25 cellular contexts compared by ENCODE assay signal in the genomic region with DNA sequence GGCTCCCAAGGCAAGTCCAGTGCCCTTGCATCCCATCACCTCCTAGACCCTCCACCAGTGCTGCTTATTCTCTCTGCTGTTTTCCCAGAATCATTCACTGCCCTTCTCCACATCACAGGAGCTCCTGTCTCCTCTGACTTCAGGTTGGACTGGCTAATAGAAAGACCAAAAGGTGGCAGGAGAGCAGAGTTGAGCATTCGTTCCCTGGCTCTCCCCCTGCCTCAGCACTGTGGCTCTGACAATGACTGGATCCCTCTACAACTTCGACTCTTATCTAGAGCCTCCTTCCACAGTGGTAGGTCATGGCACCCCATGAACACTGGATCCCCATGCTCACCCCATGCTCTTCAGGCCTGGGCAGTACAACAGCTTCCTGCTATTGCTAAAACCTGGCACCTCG.
DNase-seq lines count a peak whose midpoint lies in the region; ATAC-seq, FAIRE-seq and TF ChIP-seq lines count a peak whose summit lies in the region.
"Had no signal": no experiment of that assay in that cellular context is flagged by ENCODE, and none has a peak within 500 bp of the region (broad histone marks: within the 10 kb centered on the region; RNA-seq: fewer than 3 reads in every experiment).

No MANE protein-coding gene starts in this region.

- H2BK20ac ChIP-seq in H1 (ENCODE audit: low read length) = no peak overlapping the region

- H4K8ac ChIP-seq in H1 (ENCODE audit: extremely low read depth, insufficient read depth, low read length) = no peak overlapping the region

- H3K36me3 Mint-ChIP-seq in stimulated activated effector memory CD8-positive, alpha-beta T cell treated with anti-CD3 and anti-CD28 coated beads, Interleukin-12 subunit alpha, Interleukin-12 subunit beta, amount 100 ng/mL, for 72 hours = no peaks in the 10 kb centered on the region
- no peaks in the 10 kb centered on the region for H3K36me3 Mint-ChIP-seq in endothelial cell (ENCODE audit: low read depth, unreplicated experiment)

- H3K56ac ChIP-seq in H1 (replicated peaks; ENCODE audit: insufficient read length, low read depth, low read length) = no peak overlapping the region

- H2BK12ac ChIP-seq in H1 (ENCODE audit: low read depth, low read length) = no peak overlapping the region

- H3K27me3 Mint-ChIP-seq in endothelial cell (ENCODE audit: unreplicated experiment) = no peaks in the 10 kb centered on the region
- H3K27me3 Mint-ChIP-seq: CD4-positive, alpha-beta memory T cell had no signal

- no peak overlapping the region for H3K27ac Mint-ChIP-seq in stimulated activated effector memory CD8-positive, alpha-beta T cell treated with anti-CD3 and anti-CD28 coated beads, Interleukin-12 subunit alpha, Interleukin-12 subunit beta, amount 100 ng/mL, for 72 hours
- no peak overlapping the region for H3K27ac Mint-ChIP-seq in endothelial cell (ENCODE audit: unreplicated experiment)
- H3K27ac Mint-ChIP-seq: CD4-positive, alpha-beta memory T cell had no signal

- H3K4me1 Mint-ChIP-seq in stimulated activated effector memory CD8-positive, alpha-beta T cell treated with anti-CD3 and anti-CD28 coated beads, Interleukin-12 subunit alpha, Interleukin-12 subunit beta, amount 100 ng/mL, for 72 hours = no peaks in the 10 kb centered on the region
- no peaks in the 10 kb centered on the region for H3K4me1 Mint-ChIP-seq in endothelial cell (ENCODE audit: unreplicated experiment)
- H3K4me1 Mint-ChIP-seq: CD4-positive, alpha-beta memory T cell had no signal

- TF ChIP-seq CTCF in H1 (IDR thresholded peaks at IDR 0.05; ENCODE audit: control extremely low read depth in 1 of 3, insufficient read depth in 1 of 3, low read depth in 1 of 3, low read length in 3 of 3) (no peak), endothelial cell (IDR thresholded peaks at IDR 0.05; ENCODE audit: unreplicated experiment) (no peak)

- POLR2A ChIA-PET in H1 (lab: Charles Lee; ENCODE audit: partially characterized antibody) = no interaction called here

- no peak overlapping the region for H4K91ac ChIP-seq in H1 (replicated peaks; ENCODE audit: insufficient read length, low read length)

- ATAC-seq in stimulated activated effector memory CD8-positive, alpha-beta T cell treated with anti-CD3 and anti-CD28 coated beads, Interleukin-12 subunit alpha, Interleukin-12 subunit beta, amount 100 ng/mL, for 72 hours = peak; percentile 26
- no peak for ATAC-seq in GM21360 (IDR thresholded peaks at IDR 0.05; ENCODE audit: unreplicated experiment)
- ATAC-seq: A549 had no signal

- TF ChIP-seq POLR2A in H1 (IDR thresholded peaks at IDR 0.05; ENCODE audit: control extremely low read depth in 1 of 2, low read depth in 2 of 2, low read length in 2 of 2) = no peak

- TF ChIP-seq EP300 in H1 (IDR thresholded peaks at IDR 0.05; ENCODE audit: borderline replicate concordance in 1 of 2, low read depth in 2 of 2, low read length in 2 of 2) = no peak

- H3K4me1 ChIP-seq in H1 (replicated peaks in 1 of 4; ENCODE audit: control insufficient read depth in 3 of 4, insufficient read depth in 4 of 4, low read length in 3 of 4) = no peaks in the 10 kb centered on the region
- H3K4me1 ChIP-seq: A549, BE2C had no signal

- H3K9ac ChIP-seq in H1 (replicated peaks in 1 of 4; ENCODE audit: extremely low read depth in 1 of 4, low read depth in 3 of 4, low read length in 3 of 4) = no peak overlapping the region
- H3K9ac ChIP-seq: BLaER1 treated with 17β-estradiol and CSF1 and Interleukin-3, amounts not matched to agents 10 nM and 100 nM; GM23248 had no signal

- no peak overlapping the region for H3K4me2 ChIP-seq in H1 (ENCODE audit: insufficient read depth in 1 of 2, low read depth in 2 of 2, low read length in 2 of 2)
- H3K4me2 ChIP-seq: A549; BLaER1 treated with 17β-estradiol and CSF1 and Interleukin-3, amounts not matched to agents 10 nM and 100 nM had no signal

- no peak overlapping the region for H3K23ac ChIP-seq in H1 (ENCODE audit: insufficient read length)

- H4K5ac ChIP-seq in H1 (ENCODE audit: insufficient read length, low read depth, low read length) = no peak overlapping the region

- H2BK15ac ChIP-seq in H1 (ENCODE audit: low read length) = no peak overlapping the region

- H3K9me3 Mint-ChIP-seq in stimulated activated effector memory CD8-positive, alpha-beta T cell treated with anti-CD3 and anti-CD28 coated beads, Interleukin-12 subunit alpha, Interleukin-12 subunit beta, amount 100 ng/mL, for 72 hours = no peaks in the 10 kb centered on the region
- no peaks in the 10 kb centered on the region for H3K9me3 Mint-ChIP-seq in endothelial cell (ENCODE audit: unreplicated experiment)
- H3K9me3 Mint-ChIP-seq: CD4-positive, alpha-beta memory T cell had no signal

- TF ChIP-seq RAD21 in H1 (IDR thresholded peaks at IDR 0.05 in 1 of 2, conservative IDR thresholded peaks at IDR 0.05 in 1 of 2; ENCODE audit: low read depth in 2 of 2, low read length in 2 of 2) = peak in 1 of 2 experiments; percentile 14; a peak in 1 of 4 replicates

- no peaks in the 10 kb centered on the region for H3K27me3 ChIP-seq in H7 (ENCODE audit: control insufficient read depth, insufficient read depth, low read length)
- no peaks in the 10 kb centered on the region for H3K27me3 ChIP-seq in H1 (replicated peaks in 1 of 4; ENCODE audit: control insufficient read depth in 3 of 4, extremely low read depth in 1 of 4, insufficient read depth in 3 of 4, low read length in 3 of 4)
- H3K27me3 ChIP-seq: BE2C; BLaER1 treated with 17β-estradiol and CSF1 and Interleukin-3, amounts not matched to agents 10 nM and 100 nM had no signal

- H3K4me3 ChIP-seq in H7 (ENCODE audit: insufficient read depth, low read depth, low read length) (no peak overlapping the region), H1 (ENCODE audit: extremely low read depth in 1 of 4, insufficient read depth in 2 of 4, low read depth in 3 of 4, low read length in 4 of 4) (no peak overlapping the region)
- H3K4me3 ChIP-seq: A549; BLaER1 treated with 17β-estradiol and CSF1 and Interleukin-3, amounts not matched to agents 10 nM and 100 nM; GM23248 had no signal

- H3K27ac ChIP-seq in H1 (ENCODE audit: low read depth, low read length) = no peak overlapping the region
- H3K27ac ChIP-seq: A549; BLaER1 treated with 17β-estradiol and CSF1 and Interleukin-3, amounts not matched to agents 10 nM and 100 nM; GM23248 had no signal

- H2BK5ac ChIP-seq in H1 (ENCODE audit: low read depth, low read length) = no peak overlapping the region

- CTCF ChIA-PET in H1 (lab: Charles Lee; ENCODE audit: partially characterized antibody) = interaction anchor here (0.6 to 1.0 kb wide), 4 partner anchors 10 to 598 kb away, joined by 3 to 4 read pairs (median 3); no protein-coding TSS in a partner anchor

- H2BK120ac ChIP-seq in H1 (replicated peaks; ENCODE audit: low read depth, low read length) = no peak overlapping the region

- no peaks in the 10 kb centered on the region for H3K79me2 ChIP-seq in H1 (ENCODE audit: control insufficient read depth in 1 of 2, insufficient read depth in 2 of 2, low read length in 2 of 2)

- H3K4ac ChIP-seq in H1 (replicated peaks; ENCODE audit: insufficient read length, low read depth, low read length) = no peak overlapping the region

- H3K18ac ChIP-seq in H1 (ENCODE audit: extremely low read depth, low read length) = no peak overlapping the region

- no peak overlapping the region for H2AK5ac ChIP-seq in H1 (ENCODE audit: low read depth, low read length)

- no peak overlapping the region for H3K4me3 Mint-ChIP-seq in stimulated activated effector memory CD8-positive, alpha-beta T cell treated with anti-CD3 and anti-CD28 coated beads, Interleukin-12 subunit alpha, Interleukin-12 subunit beta, amount 100 ng/mL, for 72 hours
- no peak overlapping the region for H3K4me3 Mint-ChIP-seq in endothelial cell (ENCODE audit: unreplicated experiment)
- H3K4me3 Mint-ChIP-seq: CD4-positive, alpha-beta memory T cell had no signal

- H3K14ac ChIP-seq in H1 (ENCODE audit: insufficient read length) = no peak overlapping the region

- H3K9me3 ChIP-seq in H1 (ENCODE audit: insufficient read depth in 2 of 2, low read depth in 1 of 2, low read length in 1 of 2) = no peaks in the 10 kb centered on the region
- H3K9me3 ChIP-seq: A549; BE2C; BLaER1 treated with 17β-estradiol and CSF1 and Interleukin-3, amounts not matched to agents 10 nM and 100 nM had no signal

- peak; percentile 4 for DNase-seq in H7
- no peak for DNase-seq in H1 (ENCODE audit: low read depth in 1 of 2, low spot score in 2 of 2)
- DNase-seq in iPS-NIHi7 (ENCODE audit: extremely low spot score) = peak; percentile 20
- DNase-seq in stimulated activated effector memory CD8-positive, alpha-beta T cell treated with anti-CD3 and anti-CD28 coated beads, Interleukin-12 subunit alpha, Interleukin-12 subunit beta, amount 100 ng/mL, for 72 hours (ENCODE audit: low spot score in 2 of 2) = no peak
- no peak for DNase-seq in HUDEP-2 (lab: John Stamatoyannopoulos, UW; ENCODE audit: unreplicated experiment in 76 of 76)
- no peak for DNase-seq in endothelial cell (ENCODE audit: low spot score)
- DNase-seq in GM19238 (ENCODE audit: insufficient read length, low spot score) = no peak
- DNase-seq: 8988T; ACHN; AML-193; BE2C; Calu3; CD4-positive, alpha-beta memory T cell; COR-L47; DMS53; DMS79 treated with DMSO at 0.1 percent for 48 hours; GF-D8; GM23248; HCEC 1CT had no signal

- H2AFZ ChIP-seq in H1 (ENCODE audit: low read length) = no peak overlapping the region
- H2AFZ ChIP-seq: GM23248 had no signal

- 98% methylated on average over 3 of the region's 3 CpGs; no CpG with 5 or more reads in 1 of the 2 experiments for WGBS in H1 (ENCODE audit: extremely low coverage in 1 of 2, insufficient coverage in 1 of 2, insufficient read length in 1 of 2, insufficient replicate concordance in 2 of 2, low coverage in 1 of 2, low lambda C conversion rate in 2 of 2, missing lambda C conversion rate in 1 of 2), 2 experiments

- FAIRE-seq in H1 (lab: Jason Lieb, UNC) = peak; percentile 78
- FAIRE-seq: A549, GM12891, GM18507, H54 had no signal

- H3K79me1 ChIP-seq in H1 (ENCODE audit: low read depth, low read length) = no peaks in the 10 kb centered on the region

- H3K23me2 ChIP-seq in H1 (ENCODE audit: low read depth, low read length) = peaks cover 1% of the 10 kb centered on the region; the same call in 1 of the 2 replicates

- no peaks in the 10 kb centered on the region for H4K20me1 ChIP-seq in H1 (replicated peaks in 1 of 2; ENCODE audit: control insufficient read depth in 1 of 2, insufficient read depth in 2 of 2, low read length in 2 of 2)
- H4K20me1 ChIP-seq: BLaER1 treated with 17β-estradiol and CSF1 and Interleukin-3, amounts not matched to agents 10 nM and 100 nM had no signal

- H3K36me3 ChIP-seq in H7 (replicated peaks; ENCODE audit: control insufficient read depth, insufficient read depth, low read length) (no peaks in the 10 kb centered on the region), H1 (ENCODE audit: control insufficient read depth in 2 of 4, insufficient read depth in 4 of 4, low read length in 3 of 4) (no peaks in the 10 kb centered on the region)
- H3K36me3 ChIP-seq: BE2C; BLaER1 treated with 17β-estradiol and CSF1 and Interleukin-3, amounts not matched to agents 10 nM and 100 nM had no signal

TF ChIP-seq in H1, 55 proteins besides CTCF, POLR2A, EP300 and RAD21 (continues in another document):
- no peak for TF ChIP-seq CBX5 (IDR thresholded peaks at IDR 0.05; ENCODE audit: low read depth, low read length)
- no peak for TF ChIP-seq PHF8 (conservative IDR thresholded peaks at IDR 0.05; ENCODE audit: low read depth, low read length)
- no peak for TF ChIP-seq RFX5 (IDR thresholded peaks at IDR 0.05; ENCODE audit: borderline replicate concordance, low read depth, low read length)

Comparison
In these comparisons a context has a peak if more than half of its experiments do, and no peak if none do; other contexts are left out.
1. DNase-seq: peak in H7 (single experiment) and iPS-NIHi7 (single experiment); none in H1 (0 of 2), stimulated activated effector memory CD8-positive, alpha-beta T cell treated with anti-CD3 and anti-CD28 coated beads, Interleukin-12 subunit alpha, Interleukin-12 subunit beta, amount 100 ng/mL, for 72 hours (0 of 2), HUDEP-2 (0 of 76), endothelial cell (single experiment) and GM19238 (single experiment).